Comparison of ENCODE assay signal across 19 cellular contexts in genomic region chr12:75863475-75863874, GRCh38.
DNase-seq lines count a peak whose midpoint lies in the region; ATAC-seq and TF ChIP-seq lines count a peak whose summit lies in the region.
"Had no signal": no experiment of that assay in that cellular context is flagged by ENCODE, and none has a peak within 500 bp of the region (broad histone marks: within the 10 kb centered on the region; RNA-seq: fewer than 3 reads in every experiment).

No MANE protein-coding gene starts in this region.

- intact Hi-C loops in PC-3 (cut with micrococcal nuclease) = loop anchor here (1.0 to 5.0 kb wide), 7 partner anchors 38 to 203 kb away; no protein-coding TSS in a partner anchor
- intact Hi-C loops in left lung (cut with DNase I) = no loop called here
- intact Hi-C loops in head of caudate nucleus (cut with DNase I) = no loop called here

- in situ Hi-C loops in brain microvascular endothelial cell (cut with HindIII; ENCODE audit: low pct_ligation_motif_present, low sequenced_read_pairs) = no loop called here

- peaks cover 57% of the 10 kb centered on the region for H3K4me1 ChIP-seq in PC-3 (ENCODE audit: insufficient read depth, low read length)
- H3K4me1 ChIP-seq in mesenchymal stem cell (ENCODE audit: control insufficient read depth, insufficient read depth, low read depth, low read length) = no peaks in the 10 kb centered on the region
- no peaks in the 10 kb centered on the region for H3K4me1 ChIP-seq in left lung
- H3K4me1 ChIP-seq: psoas muscle had no signal

- H3K27me3 ChIP-seq in PC-3 (ENCODE audit: low read length) = no peaks in the 10 kb centered on the region
- H3K27me3 ChIP-seq in brain microvascular endothelial cell (replicated peaks) = no peaks in the 10 kb centered on the region
- no peaks in the 10 kb centered on the region for H3K27me3 ChIP-seq in mesenchymal stem cell (ENCODE audit: control insufficient read depth in 1 of 2, insufficient read depth in 1 of 2, low read length in 2 of 2)
- H3K27me3 ChIP-seq in left lung = no peaks in the 10 kb centered on the region

- WGBS in mesenchymal stem cell = 85% methylated on average over 7 of the region's 7 CpGs

- H3K9me2 ChIP-seq in PC-3 (replicated peaks; ENCODE audit: low read length) = no peaks in the 10 kb centered on the region

- H3K4me2 ChIP-seq in PC-3 (ENCODE audit: low read length) (peak overlapping the region; percentile 69), mesenchymal stem cell (ENCODE audit: low read length, poor library complexity, severe bottlenecking) (no peak overlapping the region)

- H2BK120ac ChIP-seq in mesenchymal stem cell (ENCODE audit: low read depth, low read length) = no peak overlapping the region

- POLR2A ChIA-PET in PC-3 (lab: Charles Lee; ENCODE audit: unreplicated experiment) = interaction anchor here (0.6 to 1.3 kb wide), 7 partner anchors 27 to 174 kb away, joined by 3 to 11 read pairs (median 4); partner anchors contain the start of gene PHLDA1

- H2AFZ ChIP-seq in PC-3 (ENCODE audit: low read length) (peak overlapping the region; percentile 26), mesenchymal stem cell (ENCODE audit: low read depth, low read length) (no peak overlapping the region)

- H3K9me3 ChIP-seq in PC-3 (ENCODE audit: low read length) (no peaks in the 10 kb centered on the region), mesenchymal stem cell (ENCODE audit: control insufficient read depth, low read length) (no peaks in the 10 kb centered on the region), left lung (no peaks in the 10 kb centered on the region)
- H3K9me3 ChIP-seq: psoas muscle had no signal

- peak overlapping the region; percentile 23; the same call in 1 of the 2 replicates for H3K4me3 ChIP-seq in PC-3 (ENCODE audit: low read length)
- H3K4me3 ChIP-seq in brain microvascular endothelial cell (ENCODE audit: low read depth, low read length) = no peak overlapping the region
- H3K4me3 ChIP-seq in mesenchymal stem cell (ENCODE audit: insufficient read depth in 1 of 2, low read depth in 1 of 2, low read length in 2 of 2) = no peak overlapping the region
- H3K4me3 ChIP-seq in left lung = no peak overlapping the region
- H3K4me3 ChIP-seq: psoas muscle had no signal

- H4K8ac ChIP-seq in mesenchymal stem cell (ENCODE audit: low read length) = peak overlapping the region; percentile 35

- TF ChIP-seq CTCF in PC-3 (conservative IDR thresholded peaks at IDR 0.05; ENCODE audit: low read depth, low read length) = no peak
- TF ChIP-seq CTCF in brain microvascular endothelial cell (IDR thresholded peaks at IDR 0.05; ENCODE audit: low read depth, low read length, missing control alignments) = no peak
- TF ChIP-seq CTCF in left lung (IDR thresholded peaks at IDR 0.05) = no peak

- H3K9ac ChIP-seq in PC-3 (ENCODE audit: low read length) (peak overlapping the region; percentile 82), mesenchymal stem cell (ENCODE audit: low read length) (peak overlapping the region; percentile 60)

- no peaks in the 10 kb centered on the region for H3K79me2 ChIP-seq in PC-3 (ENCODE audit: low read length)

- CTCF ChIA-PET in PC-3 (lab: Charles Lee) = interaction anchor here (0.5 to 1.0 kb wide), 8 partner anchors 46 to 338 kb away, joined by 3 to 6 read pairs (median 4); partner anchors contain the start of gene PHLDA1

- BruUV-seq in PC-3 (replicated peaks; lab: Mats Ljungman, UMichigan) = TSS peak; percentile 97

- no peak overlapping the region for H3K4ac ChIP-seq in mesenchymal stem cell (ENCODE audit: low read depth in 1 of 2, low read length in 2 of 2)

- H4K91ac ChIP-seq in mesenchymal stem cell (ENCODE audit: low read length) = no peak overlapping the region

- H3F3A ChIP-seq in PC-3 (ENCODE audit: low read length, unreplicated experiment) = peaks cover 9% of the 10 kb centered on the region

- peak overlapping the region in 1 of 2 experiments; percentile 48 for H3K18ac ChIP-seq in mesenchymal stem cell (ENCODE audit: low read depth in 1 of 2, low read length in 2 of 2)

- H3K36me3 ChIP-seq in PC-3 (ENCODE audit: low read depth, low read length) (no peaks in the 10 kb centered on the region), brain microvascular endothelial cell (replicated peaks) (no peaks in the 10 kb centered on the region), mesenchymal stem cell (ENCODE audit: control insufficient read depth in 1 of 2, insufficient read depth in 2 of 2, low read depth in 1 of 2, low read length in 2 of 2) (no peaks in the 10 kb centered on the region), left lung (no peaks in the 10 kb centered on the region)

- DNase-seq in Daoy (ENCODE audit: low read depth) = peak; percentile 48
- no peak for DNase-seq in PC-3
- DNase-seq in brain microvascular endothelial cell = no peak
- no peak for DNase-seq in mesenchymal stem cell
- no peak for DNase-seq in left lung
- DNase-seq in HCEC 1CT = no peak
- no peak for DNase-seq in head of caudate nucleus
- DNase-seq: activated CD4-positive, alpha-beta T cell treated with anti-CD3 and anti-CD28 coated beads for 4 hours; activated effector memory CD4-positive, alpha-beta T cell treated with anti-CD3 and anti-CD28 coated beads, Interleukin-2, amount 50 U/mL, for 16 hours; AML-193; amygdala; COR-L47; effector CD4-positive, alpha-beta T cell; NCI-H2029; psoas muscle; stimulated activated CD4-positive, alpha-beta T cell treated with anti-CD3 and anti-CD28 coated beads, Interleukin-4, amount 100 ng/mL, for 4 hours; substantia nigra; T1000 had no signal

- no peak overlapping the region for H3K14ac ChIP-seq in mesenchymal stem cell (ENCODE audit: low read length in 2 of 2)

- no peak overlapping the region for H2BK5ac ChIP-seq in mesenchymal stem cell (ENCODE audit: low read depth, low read length, poor library complexity, severe bottlenecking)

- H2BK12ac ChIP-seq in mesenchymal stem cell (ENCODE audit: low read length in 2 of 2) = peak overlapping the region in 1 of 2 experiments; percentile 55

- ATAC-seq in PC-3 (no peak), GM18520 (IDR thresholded peaks at IDR 0.05; ENCODE audit: unreplicated experiment) (no peak), left lung (no peak)
- ATAC-seq: psoas muscle had no signal

- H4K20me1 ChIP-seq in PC-3 (ENCODE audit: low read length) = no peaks in the 10 kb centered on the region

- peak overlapping the region; percentile 98 for H3K27ac ChIP-seq in PC-3 (ENCODE audit: low read length)
- H3K27ac ChIP-seq in brain microvascular endothelial cell = peak overlapping the region; percentile 83
- no peak overlapping the region for H3K27ac ChIP-seq in mesenchymal stem cell (ENCODE audit: low read length, poor library complexity, severe bottlenecking)
- no peak overlapping the region for H3K27ac ChIP-seq in left lung
- H3K27ac ChIP-seq: psoas muscle had no signal

- peak overlapping the region; percentile 53 for H2AK5ac ChIP-seq in mesenchymal stem cell (ENCODE audit: low read length, severe bottlenecking)

- H3K79me1 ChIP-seq in mesenchymal stem cell (replicated peaks; ENCODE audit: low read length, poor library complexity, severe bottlenecking) = no peaks in the 10 kb centered on the region

- no peak overlapping the region for H3K23ac ChIP-seq in mesenchymal stem cell (ENCODE audit: low read length in 2 of 2)

- peak overlapping the region; percentile 6 for H2BK15ac ChIP-seq in mesenchymal stem cell (ENCODE audit: low read depth, poor library complexity, severe bottlenecking)

Comparison
In these comparisons a context has a peak if more than half of its experiments do, and no peak if none do; other contexts are left out.
1. H3K27ac ChIP-seq: peak in PC-3 (single experiment) and brain microvascular endothelial cell (single experiment); none in mesenchymal stem cell (single experiment) and left lung (0 of 2).